ENCODE assay signal across 1 cellular context in genomic region chr12:48956279-48957140, GRCh38.
TF ChIP-seq lines count a peak whose summit lies in the region.

No MANE protein-coding gene starts in this region.

TF ChIP-seq in SK-N-SH, 30 proteins besides CTCF, POLR2A, EP300 and RAD21 (continued from another document):
- TF ChIP-seq IRF3 (IDR thresholded peaks at IDR 0.05; ENCODE audit: low read depth, low read length) (no peak), FOXJ3 (CRISPR knock-in tag; IDR thresholded peaks at IDR 0.05) (no peak), REST (IDR thresholded peaks at IDR 0.05; ENCODE audit: low read depth, low read length) (no peak), MXI1 (IDR thresholded peaks at IDR 0.05; ENCODE audit: low read depth, low read length) (peak; percentile 70; the same call in 1 of the 2 replicates), GABPA (IDR thresholded peaks at IDR 0.05; ENCODE audit: low read depth) (peak; percentile 48), POLR2AphosphoS5 (IDR thresholded peaks at IDR 0.05; ENCODE audit: low read depth, low read length) (peak; percentile 50; the same call in 1 of the 2 replicates), RFX5 (IDR thresholded peaks at IDR 0.05; ENCODE audit: low read length) (no peak), SIN3A (IDR thresholded peaks at IDR 0.05; ENCODE audit: borderline replicate concordance, low read depth, low read length) (0 out of 2 replicates have a peak, but pooled peaks have one; percentile 31), JUND (IDR thresholded peaks at IDR 0.05) (no peak), USF2 (IDR thresholded peaks at IDR 0.05; ENCODE audit: borderline replicate concordance, low read depth, low read length) (no peak), RXRA (IDR thresholded peaks at IDR 0.05; ENCODE audit: borderline replicate concordance, low read depth) (no peak), FOXM1 (IDR thresholded peaks at IDR 0.05; ENCODE audit: low read depth) (no peak), PBX3 (IDR thresholded peaks at IDR 0.05) (peak; percentile 27; the same call in 1 of the 2 replicates), MAX (IDR thresholded peaks at IDR 0.05; ENCODE audit: low read depth) (peak; percentile 31; the same call in 1 of the 2 replicates), MEF2A (IDR thresholded peaks at IDR 0.05; ENCODE audit: borderline replicate concordance, low read depth) (no peak), EZH2phosphoT487 (IDR thresholded peaks at IDR 0.05; ENCODE audit: borderline replicate concordance, low read depth) (no peak), NRF1 (IDR thresholded peaks at IDR 0.05; ENCODE audit: low read depth, low read length) (no peak), TCF12 (IDR thresholded peaks at IDR 0.05) (no peak), ELF1 (IDR thresholded peaks at IDR 0.05) (peak; percentile 77)
